In genomic region chr4:3481113-3481531, GRCh38 we compare ENCODE assay signal across 19 cellular contexts. TPM values are rescaled to one million over a fixed set of nuclear protein-coding genes. Genes with fewer than 3 reads are reported as not detected.
A peak's percentile ranks its signal among the peaks of the same experiment; 100 is the strongest.
DNase-seq lines count a peak whose midpoint lies in the region; ATAC-seq, FAIRE-seq and TF ChIP-seq lines count a peak whose summit lies in the region.
"Had no signal": no experiment of that assay in that cellular context is flagged by ENCODE, and none has a peak within 500 bp of the region (broad histone marks: within the 10 kb centered on the region; RNA-seq: fewer than 3 reads in every experiment).

No MANE protein-coding gene starts in this region.

- peak overlapping the region; percentile 46; the same call in 1 of the 2 replicates for H2BK15ac ChIP-seq in H1 (ENCODE audit: low read length)
- H2BK15ac ChIP-seq in neuronal stem cell (ENCODE audit: low read length): peak overlapping the region; percentile 85

- CTCF ChIA-PET in H1 (lab: Charles Lee; ENCODE audit: partially characterized antibody): interaction anchor here (0.6 to 6.8 kb wide), 53 partner anchors 8 to 400 kb away, joined by 3 to 48 read pairs (median 5); partner anchors contain the start of genes DOK7 and HGFAC

- H3K36me3 ChIP-seq in H1 (ENCODE audit: control insufficient read depth in 2 of 4, insufficient read depth in 4 of 4, low read length in 3 of 4): no peaks in the 10 kb centered on the region
- no peaks in the 10 kb centered on the region for H3K36me3 ChIP-seq in neuronal stem cell (replicated peaks in 1 of 2; ENCODE audit: control insufficient read depth in 2 of 2, insufficient read depth in 2 of 2, low read length in 2 of 2)
- H3K36me3 ChIP-seq: SJSA1 had no signal

- H3K4me3 Mint-ChIP-seq in activated T-cell treated with anti-CD3 and anti-CD28 coated beads, Interleukin-2, amount 50 U/mL, for 4 hours: no peak overlapping the region
- H3K4me3 Mint-ChIP-seq: activated CD8-positive, alpha-beta T cell treated with anti-CD3 and anti-CD28 coated beads, Interleukin-2, amount 10 ng/mL, durations not matched to agents 7 days and 5 days; CD8-positive, alpha-beta T cell had no signal

- H3K14ac ChIP-seq in H1 (ENCODE audit: insufficient read length): no peak overlapping the region
- peak overlapping the region; percentile 63 for H3K14ac ChIP-seq in neuronal stem cell (ENCODE audit: low read length)

- H3K4ac ChIP-seq in H1 (replicated peaks; ENCODE audit: insufficient read length, low read depth, low read length) (no peak overlapping the region), neuronal stem cell (ENCODE audit: low read length) (no peak overlapping the region)

- H3K4me1 ChIP-seq in H1 (replicated peaks in 1 of 4; ENCODE audit: control insufficient read depth in 3 of 4, insufficient read depth in 4 of 4, low read length in 3 of 4): peaks cover 0 to 34% (median 24%) of the 10 kb centered on the region in 4 experiments; a peak in 6 of 7 replicates
- H3K4me1 ChIP-seq in neuronal stem cell (ENCODE audit: control insufficient read depth in 2 of 2, insufficient read depth in 1 of 2, low read depth in 1 of 2, low read length in 2 of 2): peaks cover 50 to 52% of the 10 kb centered on the region in 2 donors

- peak overlapping the region; percentile 49 for H4K91ac ChIP-seq in H1 (replicated peaks; ENCODE audit: insufficient read length, low read length)
- no peak overlapping the region for H4K91ac ChIP-seq in neuronal stem cell (ENCODE audit: low read depth, low read length, poor library complexity)

- no peaks in the 10 kb centered on the region for H3K36me3 Mint-ChIP-seq in activated T-cell treated with anti-CD3 and anti-CD28 coated beads, Interleukin-2, amount 50 U/mL, for 4 hours (ENCODE audit: insufficient read depth)
- H3K36me3 Mint-ChIP-seq: CD8-positive, alpha-beta T cell had no signal

- H3K9me3 Mint-ChIP-seq in activated T-cell treated with anti-CD3 and anti-CD28 coated beads, Interleukin-2, amount 50 U/mL, for 4 hours: no peaks in the 10 kb centered on the region
- H3K9me3 Mint-ChIP-seq: CD8-positive, alpha-beta T cell had no signal

- H2BK120ac ChIP-seq in H1 (replicated peaks; ENCODE audit: low read depth, low read length): no peak overlapping the region
- peak overlapping the region; percentile 93 for H2BK120ac ChIP-seq in neuronal stem cell (ENCODE audit: low read depth, low read length)

- H3K56ac ChIP-seq in H1 (replicated peaks; ENCODE audit: insufficient read length, low read depth, low read length): no peak overlapping the region

- peak overlapping the region; percentile 45; the same call in 1 of the 2 replicates for H2BK5ac ChIP-seq in H1 (ENCODE audit: low read depth, low read length)
- H2BK5ac ChIP-seq in neuronal stem cell (ENCODE audit: low read length): peak overlapping the region; percentile 93

- H3K27me3 ChIP-seq in H1 (replicated peaks in 1 of 4; ENCODE audit: control insufficient read depth in 3 of 4, extremely low read depth in 1 of 4, insufficient read depth in 3 of 4, low read length in 3 of 4) (peaks cover 7 to 72% (median 51%) of the 10 kb centered on the region in 4 experiments), neuronal stem cell (ENCODE audit: control insufficient read depth in 3 of 3, insufficient read depth in 3 of 3, low read depth in 1 of 3, low read length in 3 of 3) (peaks cover 0 to 22% (median 2%) of the 10 kb centered on the region in 3 experiments)
- H3K27me3 ChIP-seq: SJSA1 had no signal

- POLR2A ChIA-PET in H1 (lab: Charles Lee; ENCODE audit: partially characterized antibody): interaction anchor here (0.9 to 1.4 kb wide), 4 partner anchors 11 to 286 kb away, joined by 3 to 4 read pairs (median 3); no protein-coding TSS in a partner anchor

- peak; percentile 33 for DNase-seq in NCI-H510A treated with DMSO at 0.1 percent for 48 hours (lab: John Stamatoyannopoulos, UW)
- no peak for DNase-seq in NCI-H510A (lab: John Stamatoyannopoulos, UW)
- peak; percentile 55 for DNase-seq in LHCN-M2 (ENCODE audit: low read depth)
- DNase-seq in H1 (ENCODE audit: low read depth in 1 of 2, low spot score in 2 of 2): peak in 1 of 2 experiments; percentile 50
- peak; percentile 70 for DNase-seq in neuronal stem cell (ENCODE audit: low spot score)
- DNase-seq in activated T-cell treated with anti-CD3 and anti-CD28 coated beads, Interleukin-2, amount 50 U/mL, for 4 hours: no peak
- DNase-seq in GM19240 (ENCODE audit: insufficient read length, low spot score): no peak
- DNase-seq: cortex of kidney, NCI-H1436 treated with DMSO at 0.1 percent for 48 hours had no signal

- H3K4me1 Mint-ChIP-seq in activated T-cell treated with anti-CD3 and anti-CD28 coated beads, Interleukin-2, amount 50 U/mL, for 4 hours (ENCODE audit: low read depth): peaks cover 2% of the 10 kb centered on the region

- H2AK5ac ChIP-seq in H1 (ENCODE audit: low read depth, low read length) (no peak overlapping the region; the same call in 1 of the 2 replicates), neuronal stem cell (ENCODE audit: low read depth, low read length) (peak overlapping the region; percentile 94)

- H3K9me3 ChIP-seq in H1 (ENCODE audit: insufficient read depth in 2 of 2, low read depth in 1 of 2, low read length in 1 of 2) (no peaks in the 10 kb centered on the region), neuronal stem cell (replicated peaks in 1 of 2; ENCODE audit: control insufficient read depth in 2 of 2, insufficient read depth in 1 of 2, low read depth in 1 of 2, low read length in 2 of 2) (no peaks in the 10 kb centered on the region)
- H3K9me3 ChIP-seq: esophagus muscularis mucosa, SJSA1 had no signal

- no peak for TF ChIP-seq EP300 in H1 (IDR thresholded peaks at IDR 0.05; ENCODE audit: borderline replicate concordance in 1 of 2, low read depth in 2 of 2, low read length in 2 of 2)

- no peak overlapping the region for H3K23ac ChIP-seq in H1 (ENCODE audit: insufficient read length)
- no peak overlapping the region for H3K23ac ChIP-seq in neuronal stem cell (ENCODE audit: low read depth, low read length, poor library complexity)

- peak overlapping the region; percentile 59 to 70 for H3K4me2 ChIP-seq in H1 (ENCODE audit: insufficient read depth in 1 of 2, low read depth in 2 of 2, low read length in 2 of 2)
- peak overlapping the region; percentile 48 for H3K4me2 ChIP-seq in neuronal stem cell (ENCODE audit: insufficient read depth, low read length, poor library complexity, severe bottlenecking)
- H3K4me2 ChIP-seq: hepatocyte had no signal

- H3K18ac ChIP-seq in H1 (ENCODE audit: extremely low read depth, low read length): peak overlapping the region; percentile 81; the same call in 1 of the 2 replicates
- peak overlapping the region; percentile 94 for H3K18ac ChIP-seq in neuronal stem cell (ENCODE audit: low read length)

- no peak overlapping the region for H3K27ac ChIP-seq in H1 (ENCODE audit: low read depth, low read length)
- peak overlapping the region; percentile 96 for H3K27ac ChIP-seq in neuronal stem cell (replicated peaks; ENCODE audit: low read length)
- H3K27ac ChIP-seq: esophagus muscularis mucosa, hepatocyte, SJSA1 had no signal

- TF ChIP-seq CTCF in H1 (IDR thresholded peaks at IDR 0.05; ENCODE audit: control extremely low read depth in 1 of 3, insufficient read depth in 1 of 3, low read depth in 1 of 3, low read length in 3 of 3): no peak

- ATAC-seq in HG03457 (IDR thresholded peaks at IDR 0.05; ENCODE audit: unreplicated experiment): no peak
- ATAC-seq in activated T-cell treated with anti-CD3 and anti-CD28 coated beads, Interleukin-2, amount 50 U/mL, for 4 hours: no peak

- H3K23me2 ChIP-seq in H1 (ENCODE audit: low read depth, low read length): peaks cover 3% of the 10 kb centered on the region; the same call in 1 of the 2 replicates

- TF ChIP-seq RAD21 in H1 (IDR thresholded peaks at IDR 0.05 in 1 of 2, conservative IDR thresholded peaks at IDR 0.05 in 1 of 2; ENCODE audit: low read depth in 2 of 2, low read length in 2 of 2): no peak

- H3K79me2 ChIP-seq in H1 (ENCODE audit: control insufficient read depth in 1 of 2, insufficient read depth in 2 of 2, low read length in 2 of 2): no peaks in the 10 kb centered on the region
- H3K79me2 ChIP-seq: hepatocyte had no signal

- no peak overlapping the region; the same call in 1 of the 2 replicates for H2BK20ac ChIP-seq in H1 (ENCODE audit: low read length)

- peak overlapping the region; percentile 90; the same call in 1 of the 2 replicates for H2BK12ac ChIP-seq in H1 (ENCODE audit: low read depth, low read length)
- peak overlapping the region; percentile 75 for H2BK12ac ChIP-seq in neuronal stem cell (ENCODE audit: low read length)

- 10% methylated on average over 5 of the region's 5 CpGs; no CpG with 5 or more reads in 1 of the 2 experiments for WGBS in H1 (ENCODE audit: extremely low coverage in 1 of 2, insufficient coverage in 1 of 2, insufficient read length in 1 of 2, insufficient replicate concordance in 2 of 2, low coverage in 1 of 2, low lambda C conversion rate in 2 of 2, missing lambda C conversion rate in 1 of 2), 2 experiments
- WGBS in neuronal stem cell (ENCODE audit: extremely low coverage in 2 of 2, insufficient read length in 2 of 2, insufficient replicate concordance in 1 of 2), 2 donors: no CpG with 5 or more reads among the region's 5 CpGs

- peak overlapping the region; percentile 3 for H4K5ac ChIP-seq in H1 (ENCODE audit: insufficient read length, low read depth, low read length)

- no peak overlapping the region for H2AFZ ChIP-seq in H1 (ENCODE audit: low read length)
- peak overlapping the region; percentile 91 for H2AFZ ChIP-seq in neuronal stem cell (ENCODE audit: low read length)
- H2AFZ ChIP-seq: hepatocyte had no signal

- H3K27me3 Mint-ChIP-seq in activated T-cell treated with anti-CD3 and anti-CD28 coated beads, Interleukin-2, amount 50 U/mL, for 4 hours (ENCODE audit: low read depth): peaks cover 37% of the 10 kb centered on the region

- no peaks in the 10 kb centered on the region for H3K79me1 ChIP-seq in H1 (ENCODE audit: low read depth, low read length)
- H3K79me1 ChIP-seq in neuronal stem cell (ENCODE audit: low read depth, low read length): peaks cover 2% of the 10 kb centered on the region

- peak overlapping the region in 2 of 4 experiments; percentile 23 to 49; a peak in 4 of 8 replicates for H3K4me3 ChIP-seq in H1 (ENCODE audit: extremely low read depth in 1 of 4, insufficient read depth in 2 of 4, low read depth in 3 of 4, low read length in 4 of 4)
- no peak overlapping the region for H3K4me3 ChIP-seq in neuronal stem cell (ENCODE audit: low read length in 2 of 2)
- H3K4me3 ChIP-seq: esophagus muscularis mucosa, hepatocyte, lung, SJSA1 had no signal

- TF ChIP-seq POLR2A in H1 (IDR thresholded peaks at IDR 0.05; ENCODE audit: control extremely low read depth in 1 of 2, low read depth in 2 of 2, low read length in 2 of 2): no peak

- H3K9ac ChIP-seq in H1 (replicated peaks in 1 of 4; ENCODE audit: extremely low read depth in 1 of 4, low read depth in 3 of 4, low read length in 3 of 4) (no peak overlapping the region), neuronal stem cell (ENCODE audit: low read depth, low read length, poor library complexity) (no peak overlapping the region)

- FAIRE-seq in H1 (lab: Jason Lieb, UNC): peak; percentile 50
- FAIRE-seq: astrocyte, small intestine had no signal

- peaks cover 0 to 1% of the 10 kb centered on the region in 2 experiments for H4K20me1 ChIP-seq in H1 (replicated peaks in 1 of 2; ENCODE audit: control insufficient read depth in 1 of 2, insufficient read depth in 2 of 2, low read length in 2 of 2)

- no peak overlapping the region for H4K8ac ChIP-seq in H1 (ENCODE audit: extremely low read depth, insufficient read depth, low read length)
- H4K8ac ChIP-seq in neuronal stem cell (ENCODE audit: low read depth, low read length): no peak overlapping the region

RNA-seq across cellular contexts. Expression of gene DOK7, which starts 18.0 kb away (rescaled TPM):
- 41.6 and 47.9 TPM in 2 replicates for total RNA-seq in LHCN-M2 (2014; rRNA removed)
- 37.5 TPM for polyA plus RNA-seq in LHCN-M2 (2012)
- total RNA-seq in H1 (2021; fragmentation: NEBNext Ultra II Directional; extraction: Animal tissue kit (Norgen Biotek cat#: 25700)): not detected in 2 replicates
- 0.32 and 0.36 TPM in 2 replicates for polyA plus RNA-seq in H1 (2011; rRNA removed)
- 0.19 TPM for polyA plus RNA-seq in H1 (2011; cell fraction: cytosol; rRNA removed)
- 0.27 TPM for polyA plus RNA-seq in H1 (2011; cell fraction: nucleus; rRNA removed)
- polyA plus RNA-seq in H1 (2012, experiment 1 of 2): 0.09 to 0.32 TPM (median 0.25 TPM) in 3 of 4 replicates, not detected in the other
- polyA plus RNA-seq in H1 (2012, experiment 2 of 2): 0.09 TPM
- polyA plus RNA-seq in H1 (2013, experiment 1 of 2): 0.14 TPM
- 0.13 TPM for polyA plus RNA-seq in H1 (2013, experiment 2 of 2)
- not detected in 2 replicates for polyA minus RNA-seq in H1 (2011; rRNA and poly(A)+ RNA removed)
- not detected for polyA minus RNA-seq in H1 (2011; cell fraction: cytosol; rRNA and poly(A)+ RNA removed)
- not detected for polyA minus RNA-seq in H1 (2011; cell fraction: nucleus; rRNA and poly(A)+ RNA removed)
- 0.14 TPM for polyA plus RNA-seq in neuronal stem cell (2013, experiment 1 of 2)
- polyA plus RNA-seq in neuronal stem cell (2013, experiment 2 of 2): 0.11 TPM
- total RNA-seq in activated T-cell treated with anti-CD3 and anti-CD28 coated beads, Interleukin-2, amount 50 U/mL, for 4 hours: not detected
- total RNA-seq: A673; activated CD8-positive, alpha-beta T cell treated with anti-CD3 and anti-CD28 coated beads, Interleukin-2, amount 10 ng/mL, durations not matched to agents 7 days and 5 days; astrocyte; CD8-positive, alpha-beta T cell had no signal

RNA-seq across cellular contexts. Expression of gene HGFAC, which starts 39.4 kb away (rescaled TPM):
- 0.32 and 0.40 TPM in 2 replicates for total RNA-seq in LHCN-M2 (2014; rRNA removed)
- 0.17 TPM for polyA plus RNA-seq in LHCN-M2 (2012)
- total RNA-seq in H1 (2021; fragmentation: NEBNext Ultra II Directional; extraction: Animal tissue kit (Norgen Biotek cat#: 25700)): 0.15 TPM in 1 of 2 replicates, not detected in the other
- 0.14 and 0.35 TPM in 2 replicates for polyA plus RNA-seq in H1 (2011; rRNA removed)
- polyA plus RNA-seq in H1 (2011; cell fraction: cytosol; rRNA removed): 0.34 TPM
- polyA plus RNA-seq in H1 (2011; cell fraction: nucleus; rRNA removed): 2.4 TPM
- 0.60 TPM in 1 of 4 replicates, not detected in the others for polyA plus RNA-seq in H1 (2012, experiment 1 of 2)
- not detected for polyA plus RNA-seq in H1 (2012, experiment 2 of 2)
- polyA plus RNA-seq in H1 (2013, experiment 1 of 2): 0.10 TPM
- polyA plus RNA-seq in H1 (2013, experiment 2 of 2): 0.07 TPM
- polyA minus RNA-seq in H1 (2011; rRNA and poly(A)+ RNA removed): not detected in 2 replicates
- polyA minus RNA-seq in H1 (2011; cell fraction: cytosol; rRNA and poly(A)+ RNA removed): not detected
- polyA minus RNA-seq in H1 (2011; cell fraction: nucleus; rRNA and poly(A)+ RNA removed): not detected
- polyA plus RNA-seq in neuronal stem cell (2013, experiment 1 of 2): 0.59 TPM
- 0.61 TPM for polyA plus RNA-seq in neuronal stem cell (2013, experiment 2 of 2)
- under 1 TPM in 1 of 3 donors, not detected in 2; 0.11 TPM for total RNA-seq in activated T-cell treated with anti-CD3 and anti-CD28 coated beads, Interleukin-2, amount 50 U/mL, for 4 hours
- total RNA-seq: activated CD8-positive, alpha-beta T cell treated with anti-CD3 and anti-CD28 coated beads, Interleukin-2, amount 10 ng/mL, durations not matched to agents 7 days and 5 days; CD8-positive, alpha-beta T cell had no signal

RNA-seq across cellular contexts. Expression of gene LRPAP1, which starts 51.1 kb away (rescaled TPM):
- total RNA-seq in LHCN-M2 (2014; rRNA removed): 211 and 237 TPM in 2 replicates
- polyA plus RNA-seq in LHCN-M2 (2012): 235 TPM
- total RNA-seq in H1 (2021; fragmentation: NEBNext Ultra II Directional; extraction: Animal tissue kit (Norgen Biotek cat#: 25700)): 101 and 106 TPM in 2 replicates
- 31.1 and 39.6 TPM in 2 replicates for polyA plus RNA-seq in H1 (2011; rRNA removed)
- 80.4 TPM for polyA plus RNA-seq in H1 (2011; cell fraction: cytosol; rRNA removed)
- polyA plus RNA-seq in H1 (2011; cell fraction: nucleus; rRNA removed): 79.1 TPM
- polyA plus RNA-seq in H1 (2012, experiment 1 of 2): 76.1 to 129 TPM (median 105 TPM) in 4 replicates
- polyA plus RNA-seq in H1 (2012, experiment 2 of 2): 55.3 TPM
- polyA plus RNA-seq in H1 (2013, experiment 1 of 2): 89.8 TPM
- polyA plus RNA-seq in H1 (2013, experiment 2 of 2): 106 TPM
- 31.4 and 55.9 TPM in 2 replicates for polyA minus RNA-seq in H1 (2011; rRNA and poly(A)+ RNA removed)
- 47.0 TPM for polyA minus RNA-seq in H1 (2011; cell fraction: cytosol; rRNA and poly(A)+ RNA removed)
- polyA minus RNA-seq in H1 (2011; cell fraction: nucleus; rRNA and poly(A)+ RNA removed): 33.5 TPM
- 56.9 TPM for polyA plus RNA-seq in neuronal stem cell (2013, experiment 1 of 2)
- 58.7 TPM for polyA plus RNA-seq in neuronal stem cell (2013, experiment 2 of 2)
- 100 to 1,000 TPM; 111 to 145 (median 118) TPM for total RNA-seq in activated T-cell treated with anti-CD3 and anti-CD28 coated beads, Interleukin-2, amount 50 U/mL, for 4 hours

Comparison
In these comparisons a context has a peak if more than half of its experiments do, and no peak if none do; other contexts are left out.
1. DNase-seq: peak in NCI-H510A treated with DMSO at 0.1 percent for 48 hours (single experiment), LHCN-M2 (single experiment) and neuronal stem cell (single experiment); none in NCI-H510A (single experiment), activated T-cell treated with anti-CD3 and anti-CD28 coated beads, Interleukin-2, amount 50 U/mL, for 4 hours (single experiment) and GM19240 (single experiment).
2. RNA of gene DOK7, which starts 18.0 kb away (total RNA-seq): 41.6 to 47.9 TPM in LHCN-M2; not detected in H1 and not detected in activated T-cell treated with anti-CD3 and anti-CD28 coated beads, Interleukin-2, amount 50 U/mL, for 4 hours; every median in the first group is over 10 times any median in the second.